ENCODE assay signal across 9 cellular contexts in genomic region chr1:15620155-15620545, GRCh38. TPM values are rescaled to one million over a fixed set of nuclear protein-coding genes. Genes with fewer than 3 reads are reported as not detected.
DNase-seq lines count a peak whose midpoint lies in the region; TF ChIP-seq lines count a peak whose summit lies in the region.
"Had no signal": no experiment of that assay in that cellular context is flagged by ENCODE, and none has a peak within 500 bp of the region (broad histone marks: within the 10 kb centered on the region; RNA-seq: fewer than 3 reads in every experiment).

No MANE protein-coding gene starts in this region.

- intact Hi-C loops in testis (cut with DNase I; ENCODE audit: low total_unique reads) = no loop called here

- H3K9ac ChIP-seq in skeletal muscle tissue (ENCODE audit: low read depth in 1 of 3, low read length in 3 of 3) = peak overlapping the region; percentile 58 to 73 (median 64)

- H3K9me3 ChIP-seq in skeletal muscle tissue (ENCODE audit: control insufficient read depth in 3 of 3, low read length in 3 of 3) (no peaks in the 10 kb centered on the region), testis (no peaks in the 10 kb centered on the region)
- H3K9me3 ChIP-seq: neutrophil had no signal

- H3K27me3 ChIP-seq in skeletal muscle tissue (ENCODE audit: control insufficient read depth in 3 of 3, insufficient read depth in 3 of 3, low read length in 3 of 3) (no peaks in the 10 kb centered on the region), testis (no peaks in the 10 kb centered on the region)
- H3K27me3 ChIP-seq: neutrophil had no signal

- H3K4me3 ChIP-seq in fibroblast of mammary gland (ENCODE audit: control insufficient read depth, low read depth, low read length) = no peak overlapping the region
- peak overlapping the region; percentile 24 to 54 (median 45) for H3K4me3 ChIP-seq in skeletal muscle tissue (ENCODE audit: low read length in 3 of 3)
- no peak overlapping the region for H3K4me3 ChIP-seq in testis

- WGBS in testis, 2 donors = 39 to 50% methylated on average over 1 of the region's 1 CpG

- H3K4me1 ChIP-seq in skeletal muscle tissue (ENCODE audit: control insufficient read depth in 3 of 3, insufficient read depth in 3 of 3, low read length in 3 of 3) (peaks cover 39 to 64% (median 54%) of the 10 kb centered on the region in 3 donors), testis (peaks cover 18% of the 10 kb centered on the region)

- DNase-seq in NCI-H748 (lab: John Stamatoyannopoulos, UW; ENCODE audit: unreplicated experiment) (peak; percentile 26), NCI-H748 treated with DMSO at 0.1 percent for 48 hours (lab: John Stamatoyannopoulos, UW) (no peak), SW480 (ENCODE audit: low spot score) (peak; percentile 34), fibroblast of mammary gland (ENCODE audit: low read depth) (peak; percentile 66), NCI-H1092 treated with DMSO at 0.1 percent for 48 hours (lab: John Stamatoyannopoulos, UW) (no peak), testis (no peak)
- no peak for DNase-seq in effector CD4-positive, alpha-beta T cell

- H3K27ac ChIP-seq in skeletal muscle tissue (ENCODE audit: low read depth, low read length) (peak overlapping the region; percentile 99), testis (no peak overlapping the region)
- H3K27ac ChIP-seq: neutrophil had no signal

- TF ChIP-seq POLR2A in testis (IDR thresholded peaks at IDR 0.05) = no peak

- TF ChIP-seq CTCF in fibroblast of mammary gland (conservative IDR thresholded peaks at IDR 0.05; ENCODE audit: control insufficient read depth, insufficient read depth, low read depth, low read length) (no peak), testis (IDR thresholded peaks at IDR 0.05) (no peak)

- peaks cover 0 to 2% (median 2%) of the 10 kb centered on the region in 3 donors for H3K36me3 ChIP-seq in skeletal muscle tissue (ENCODE audit: control insufficient read depth in 3 of 3, insufficient read depth in 3 of 3, low read length in 3 of 3)
- H3K36me3 ChIP-seq in testis (ENCODE audit: low read depth, missing control alignments) = no peaks in the 10 kb centered on the region
- H3K36me3 ChIP-seq: neutrophil had no signal

RNA-seq across cellular contexts. Expression of gene DDI2, which starts 2.9 kb away (rescaled TPM):
- total RNA-seq in skeletal muscle tissue = 30.8 TPM
- 10 to 100 TPM; 45.2 to 54.2 TPM for total RNA-seq in testis
- polyA plus RNA-seq in testis (ENCODE audit: insufficient read depth, low read depth, low replicate concordance) = 9.6 TPM

RNA-seq across cellular contexts. Expression of gene AGMAT, which starts 35.3 kb away (rescaled TPM):
- 4.2 TPM for total RNA-seq in skeletal muscle tissue
- 1 to 10 TPM in 1 of 2 donors, under 1 TPM in 1; 0.99 to 1.5 TPM for total RNA-seq in testis
- 1.8 TPM for polyA plus RNA-seq in testis (ENCODE audit: insufficient read depth, low read depth, low replicate concordance)

Comparison
In these comparisons a context has a peak if more than half of its experiments do, and no peak if none do; other contexts are left out.
1. DNase-seq: peak in NCI-H748 (single experiment), SW480 (single experiment) and fibroblast of mammary gland (single experiment); none in NCI-H748 treated with DMSO at 0.1 percent for 48 hours (single experiment), NCI-H1092 treated with DMSO at 0.1 percent for 48 hours (single experiment), testis (single experiment) and effector CD4-positive, alpha-beta T cell (single experiment).
2. H3K4me3 ChIP-seq: peak in skeletal muscle tissue (3 of 3); none in fibroblast of mammary gland (single experiment) and testis (0 of 2).